In the genomic region with DNA sequence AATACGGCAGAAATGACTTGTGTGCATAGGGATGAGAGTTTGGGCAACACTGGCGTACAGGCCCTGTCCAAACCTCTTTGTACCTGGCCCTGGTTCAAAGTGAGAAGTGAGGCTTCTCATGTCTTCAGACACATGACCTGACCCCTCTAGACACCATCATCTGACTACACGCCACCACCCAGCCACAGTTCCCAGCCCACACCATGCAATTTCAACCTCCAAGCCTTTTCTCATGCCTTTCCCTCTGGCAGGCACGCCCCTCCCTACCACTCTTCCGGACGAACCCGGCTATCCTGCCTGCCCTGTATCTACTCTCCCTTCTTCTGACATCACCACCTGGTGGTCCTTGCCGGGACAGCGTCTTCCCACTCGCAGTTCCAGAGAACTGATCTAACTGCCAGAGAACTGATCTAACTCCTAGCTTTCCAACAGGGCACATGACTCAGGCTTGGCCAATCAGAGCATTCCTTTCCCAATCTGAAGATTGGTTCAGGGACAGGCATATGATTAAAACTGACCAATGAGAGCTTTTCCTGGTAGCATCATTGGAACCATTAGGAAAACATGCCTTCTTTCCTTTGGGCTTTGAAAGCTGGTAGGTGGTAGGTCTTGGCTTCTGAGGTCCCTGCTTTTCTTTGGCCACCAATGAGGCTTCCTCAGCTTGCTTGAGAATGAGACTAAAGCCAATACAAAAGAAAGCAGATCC, we compare ENCODE assay signal across 1 cellular context.
TF ChIP-seq lines count a peak whose summit lies in the region.

No MANE protein-coding gene starts in this region.

TF ChIP-seq in HepG2, 621 proteins besides CTCF, POLR2A, EP300 and RAD21 (continued from another document and continues in another):
- TF ChIP-seq, protein P1, sequence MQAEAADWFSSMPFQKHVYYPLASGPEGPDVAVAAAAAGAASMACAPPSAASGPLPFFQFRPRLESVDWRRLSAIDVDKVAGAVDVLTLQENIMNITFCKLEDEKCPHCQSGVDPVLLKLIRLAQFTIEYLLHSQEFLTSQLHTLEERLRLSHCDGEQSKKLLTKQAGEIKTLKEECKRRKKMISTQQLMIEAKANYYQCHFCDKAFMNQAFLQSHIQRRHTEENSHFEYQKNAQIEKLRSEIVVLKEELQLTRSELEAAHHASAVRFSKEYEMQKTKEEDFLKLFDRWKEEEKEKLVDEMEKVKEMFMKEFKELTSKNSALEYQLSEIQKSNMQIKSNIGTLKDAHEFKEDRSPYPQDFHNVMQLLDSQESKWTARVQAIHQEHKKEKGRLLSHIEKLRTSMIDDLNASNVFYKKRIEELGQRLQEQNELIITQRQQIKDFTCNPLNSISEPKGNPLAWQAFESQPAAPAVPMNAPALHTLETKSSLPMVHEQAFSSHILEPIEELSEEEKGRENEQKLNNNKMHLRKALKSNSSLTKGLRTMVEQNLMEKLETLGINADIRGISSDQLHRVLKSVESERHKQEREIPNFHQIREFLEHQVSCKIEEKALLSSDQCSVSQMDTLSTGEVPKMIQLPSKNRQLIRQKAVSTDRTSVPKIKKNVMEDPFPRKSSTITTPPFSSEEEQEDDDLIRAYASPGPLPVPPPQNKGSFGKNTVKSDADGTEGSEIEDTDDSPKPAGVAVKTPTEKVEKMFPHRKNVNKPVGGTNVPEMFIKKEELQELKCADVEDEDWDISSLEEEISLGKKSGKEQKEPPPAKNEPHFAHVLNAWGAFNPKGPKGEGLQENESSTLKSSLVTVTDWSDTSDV (CRISPR knock-in tag; IDR thresholded peaks at IDR 0.05): no peak
- TF ChIP-seq CCDC6 (CRISPR knock-in tag; IDR thresholded peaks at IDR 0.05) (no peak), MXD4 (CRISPR knock-in tag; IDR thresholded peaks at IDR 0.05) (no peak), NFIC (IDR thresholded peaks at IDR 0.05; ENCODE audit: low read length) (no peak), ZNF296 (CRISPR knock-in tag; conservative IDR thresholded peaks at IDR 0.05) (no peak), SNAI1 (CRISPR knock-in tag; IDR thresholded peaks at IDR 0.05; ENCODE audit: borderline replicate concordance) (no peak), ESRRA (CRISPR knock-in tag; IDR thresholded peaks at IDR 0.05; ENCODE audit: low read depth) (no peak), ZNF44 (CRISPR knock-in tag; IDR thresholded peaks at IDR 0.05) (0 out of 2 replicates have a peak, but pooled peaks have one; percentile 36), ZNF776 (CRISPR knock-in tag; IDR thresholded peaks at IDR 0.05) (no peak), ATF1 (CRISPR knock-in tag; IDR thresholded peaks at IDR 0.05) (no peak), ZNF430 (CRISPR knock-in tag; IDR thresholded peaks at IDR 0.05) (0 out of 2 replicates have a peak, but pooled peaks have one; percentile 46), CBX2 (IDR thresholded peaks at IDR 0.05; ENCODE audit: low read depth, low read length) (no peak), CBX2 (CRISPR knock-in tag; IDR thresholded peaks at IDR 0.05; ENCODE audit: low read depth) (no peak), ZNF17 (CRISPR knock-in tag; IDR thresholded peaks at IDR 0.05) (no peak), GATAD1 (CRISPR knock-in tag; IDR thresholded peaks at IDR 0.05) (peak; percentile 71; the same call in 1 of the 2 replicates), MATR3 (CRISPR knock-in tag; IDR thresholded peaks at IDR 0.05) (no peak), MIXL1 (CRISPR knock-in tag; IDR thresholded peaks at IDR 0.05) (no peak), MED1 (CRISPR knock-in tag; IDR thresholded peaks at IDR 0.05) (0 out of 2 replicates have a peak, but pooled peaks have one; percentile 18), ZNF264 (CRISPR knock-in tag; IDR thresholded peaks at IDR 0.05) (no peak), DR1 (CRISPR knock-in tag; IDR thresholded peaks at IDR 0.05) (0 out of 2 replicates have a peak, but pooled peaks have one; percentile 32), PHF8 (CRISPR knock-in tag; IDR thresholded peaks at IDR 0.05) (no peak), RFX5 (IDR thresholded peaks at IDR 0.05; ENCODE audit: low read depth, low read length) (0 out of 2 replicates have a peak, but pooled peaks have one; percentile 25), XRCC5 (optimal IDR thresholded peaks at IDR 0.05; ENCODE audit: low read length) (peak; percentile 96), TP53 (CRISPR knock-in tag; conservative IDR thresholded peaks at IDR 0.05) (no peak), RCOR2 (CRISPR knock-in tag; IDR thresholded peaks at IDR 0.05) (no peak), GATA4 (IDR thresholded peaks at IDR 0.05; ENCODE audit: borderline replicate concordance, low read depth) (no peak), JDP2 (CRISPR knock-in tag; IDR thresholded peaks at IDR 0.05; ENCODE audit: borderline replicate concordance) (no peak), NCOA2 (CRISPR knock-in tag; IDR thresholded peaks at IDR 0.05) (no peak), ZMYM4 (CRISPR knock-in tag; IDR thresholded peaks at IDR 0.05) (peak; percentile 94), HNRNPL (IDR thresholded peaks at IDR 0.05; ENCODE audit: low read depth, low read length) (no peak), IKZF4 (CRISPR knock-in tag; IDR thresholded peaks at IDR 0.05; ENCODE audit: borderline replicate concordance, low read depth, not compliant biosample characterization) (no peak), HNRNPLL (IDR thresholded peaks at IDR 0.05; ENCODE audit: low read depth, low read length, poor library complexity, severe bottlenecking) (no peak), RFXAP (CRISPR knock-in tag; IDR thresholded peaks at IDR 0.05; ENCODE audit: borderline replicate concordance) (peak; percentile 38; the same call in 1 of the 2 replicates), ZFP36 (IDR thresholded peaks at IDR 0.05; ENCODE audit: borderline replicate concordance, low read depth, low read length, partially characterized antibody) (no peak), HMGA1 (CRISPR knock-in tag; conservative IDR thresholded peaks at IDR 0.05) (no peak), HMG20A (CRISPR knock-in tag; IDR thresholded peaks at IDR 0.05; ENCODE audit: borderline replicate concordance) (no peak), KMT2A (CRISPR knock-in tag; IDR thresholded peaks at IDR 0.05) (peak; percentile 47; the same call in 1 of the 2 replicates), ZNF207 (IDR thresholded peaks at IDR 0.05; ENCODE audit: borderline replicate concordance) (no peak), KDM3A (CRISPR knock-in tag; IDR thresholded peaks at IDR 0.05; ENCODE audit: low read depth) (no peak), ZFAT (CRISPR knock-in tag; conservative IDR thresholded peaks at IDR 0.05) (no peak), TOE1 (CRISPR knock-in tag; IDR thresholded peaks at IDR 0.05) (no peak; the same call in 1 of the 2 replicates), CCAR2 (optimal IDR thresholded peaks at IDR 0.05; ENCODE audit: low read depth, low read length) (no peak), DNMT1 (CRISPR knock-in tag; IDR thresholded peaks at IDR 0.05) (no peak), KDM6A (CRISPR knock-in tag; IDR thresholded peaks at IDR 0.05; ENCODE audit: low read depth) (no peak), ZNF775 (CRISPR knock-in tag; IDR thresholded peaks at IDR 0.05; ENCODE audit: borderline replicate concordance) (no peak), SOX6 (IDR thresholded peaks at IDR 0.05) (no peak), SOX6 (CRISPR knock-in tag; IDR thresholded peaks at IDR 0.05) (peak; percentile 51; the same call in 1 of the 2 replicates), PTBP1 (IDR thresholded peaks at IDR 0.05; ENCODE audit: low read depth, low read length, poor library complexity, severe bottlenecking) (no peak)
- TF ChIP-seq, protein P2, sequence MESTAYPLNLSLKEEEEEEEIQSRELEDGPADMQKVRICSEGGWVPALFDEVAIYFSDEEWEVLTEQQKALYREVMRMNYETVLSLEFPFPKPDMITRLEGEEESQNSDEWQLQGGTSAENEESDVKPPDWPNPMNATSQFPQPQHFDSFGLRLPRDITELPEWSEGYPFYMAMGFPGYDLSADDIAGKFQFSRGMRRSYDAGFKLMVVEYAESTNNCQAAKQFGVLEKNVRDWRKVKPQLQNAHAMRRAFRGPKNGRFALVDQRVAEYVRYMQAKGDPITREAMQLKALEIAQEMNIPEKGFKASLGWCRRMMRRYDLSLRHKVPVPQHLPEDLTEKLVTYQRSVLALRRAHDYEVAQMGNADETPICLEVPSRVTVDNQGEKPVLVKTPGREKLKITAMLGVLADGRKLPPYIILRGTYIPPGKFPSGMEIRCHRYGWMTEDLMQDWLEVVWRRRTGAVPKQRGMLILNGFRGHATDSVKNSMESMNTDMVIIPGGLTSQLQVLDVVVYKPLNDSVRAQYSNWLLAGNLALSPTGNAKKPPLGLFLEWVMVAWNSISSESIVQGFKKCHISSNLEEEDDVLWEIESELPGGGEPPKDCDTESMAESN (CRISPR knock-in tag; conservative IDR thresholded peaks at IDR 0.05): no peak; the same call in 1 of the 2 replicates
- TF ChIP-seq, protein P3, sequence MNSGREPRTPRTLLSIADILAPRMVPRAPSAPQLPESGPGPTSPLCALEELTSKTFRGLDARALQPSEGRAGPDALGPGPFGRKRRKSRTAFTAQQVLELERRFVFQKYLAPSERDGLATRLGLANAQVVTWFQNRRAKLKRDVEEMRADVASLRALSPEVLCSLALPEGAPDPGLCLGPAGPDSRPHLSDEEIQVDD (CRISPR knock-in tag; IDR thresholded peaks at IDR 0.05; ENCODE audit: borderline replicate concordance): no peak
- TF ChIP-seq, protein P4, sequence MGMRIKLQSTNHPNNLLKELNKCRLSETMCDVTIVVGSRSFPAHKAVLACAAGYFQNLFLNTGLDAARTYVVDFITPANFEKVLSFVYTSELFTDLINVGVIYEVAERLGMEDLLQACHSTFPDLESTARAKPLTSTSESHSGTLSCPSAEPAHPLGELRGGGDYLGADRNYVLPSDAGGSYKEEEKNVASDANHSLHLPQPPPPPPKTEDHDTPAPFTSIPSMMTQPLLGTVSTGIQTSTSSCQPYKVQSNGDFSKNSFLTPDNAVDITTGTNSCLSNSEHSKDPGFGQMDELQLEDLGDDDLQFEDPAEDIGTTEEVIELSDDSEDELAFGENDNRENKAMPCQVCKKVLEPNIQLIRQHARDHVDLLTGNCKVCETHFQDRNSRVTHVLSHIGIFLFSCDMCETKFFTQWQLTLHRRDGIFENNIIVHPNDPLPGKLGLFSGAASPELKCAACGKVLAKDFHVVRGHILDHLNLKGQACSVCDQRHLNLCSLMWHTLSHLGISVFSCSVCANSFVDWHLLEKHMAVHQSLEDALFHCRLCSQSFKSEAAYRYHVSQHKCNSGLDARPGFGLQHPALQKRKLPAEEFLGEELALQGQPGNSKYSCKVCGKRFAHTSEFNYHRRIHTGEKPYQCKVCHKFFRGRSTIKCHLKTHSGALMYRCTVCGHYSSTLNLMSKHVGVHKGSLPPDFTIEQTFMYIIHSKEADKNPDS (CRISPR knock-in tag; IDR thresholded peaks at IDR 0.05): no peak
- TF ChIP-seq, protein P5, sequence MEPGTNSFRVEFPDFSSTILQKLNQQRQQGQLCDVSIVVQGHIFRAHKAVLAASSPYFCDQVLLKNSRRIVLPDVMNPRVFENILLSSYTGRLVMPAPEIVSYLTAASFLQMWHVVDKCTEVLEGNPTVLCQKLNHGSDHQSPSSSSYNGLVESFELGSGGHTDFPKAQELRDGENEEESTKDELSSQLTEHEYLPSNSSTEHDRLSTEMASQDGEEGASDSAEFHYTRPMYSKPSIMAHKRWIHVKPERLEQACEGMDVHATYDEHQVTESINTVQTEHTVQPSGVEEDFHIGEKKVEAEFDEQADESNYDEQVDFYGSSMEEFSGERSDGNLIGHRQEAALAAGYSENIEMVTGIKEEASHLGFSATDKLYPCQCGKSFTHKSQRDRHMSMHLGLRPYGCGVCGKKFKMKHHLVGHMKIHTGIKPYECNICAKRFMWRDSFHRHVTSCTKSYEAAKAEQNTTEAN (CRISPR knock-in tag; conservative IDR thresholded peaks at IDR 0.05): no peak
- TF ChIP-seq, protein P6, sequence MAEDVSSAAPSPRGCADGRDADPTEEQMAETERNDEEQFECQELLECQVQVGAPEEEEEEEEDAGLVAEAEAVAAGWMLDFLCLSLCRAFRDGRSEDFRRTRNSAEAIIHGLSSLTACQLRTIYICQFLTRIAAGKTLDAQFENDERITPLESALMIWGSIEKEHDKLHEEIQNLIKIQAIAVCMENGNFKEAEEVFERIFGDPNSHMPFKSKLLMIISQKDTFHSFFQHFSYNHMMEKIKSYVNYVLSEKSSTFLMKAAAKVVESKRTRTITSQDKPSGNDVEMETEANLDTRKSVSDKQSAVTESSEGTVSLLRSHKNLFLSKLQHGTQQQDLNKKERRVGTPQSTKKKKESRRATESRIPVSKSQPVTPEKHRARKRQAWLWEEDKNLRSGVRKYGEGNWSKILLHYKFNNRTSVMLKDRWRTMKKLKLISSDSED (CRISPR knock-in tag; IDR thresholded peaks at IDR 0.05): no peak
- TF ChIP-seq, protein P7, sequence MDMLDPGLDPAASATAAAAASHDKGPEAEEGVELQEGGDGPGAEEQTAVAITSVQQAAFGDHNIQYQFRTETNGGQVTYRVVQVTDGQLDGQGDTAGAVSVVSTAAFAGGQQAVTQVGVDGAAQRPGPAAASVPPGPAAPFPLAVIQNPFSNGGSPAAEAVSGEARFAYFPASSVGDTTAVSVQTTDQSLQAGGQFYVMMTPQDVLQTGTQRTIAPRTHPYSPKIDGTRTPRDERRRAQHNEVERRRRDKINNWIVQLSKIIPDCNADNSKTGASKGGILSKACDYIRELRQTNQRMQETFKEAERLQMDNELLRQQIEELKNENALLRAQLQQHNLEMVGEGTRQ (IDR thresholded peaks at IDR 0.05; ENCODE audit: low read depth, low read length): peak; percentile 98
- TF ChIP-seq, protein P7 (CRISPR knock-in tag; IDR thresholded peaks at IDR 0.05; ENCODE audit: borderline replicate concordance): peak; percentile 97; the same call in 1 of the 2 replicates
- TF ChIP-seq, protein P8, sequence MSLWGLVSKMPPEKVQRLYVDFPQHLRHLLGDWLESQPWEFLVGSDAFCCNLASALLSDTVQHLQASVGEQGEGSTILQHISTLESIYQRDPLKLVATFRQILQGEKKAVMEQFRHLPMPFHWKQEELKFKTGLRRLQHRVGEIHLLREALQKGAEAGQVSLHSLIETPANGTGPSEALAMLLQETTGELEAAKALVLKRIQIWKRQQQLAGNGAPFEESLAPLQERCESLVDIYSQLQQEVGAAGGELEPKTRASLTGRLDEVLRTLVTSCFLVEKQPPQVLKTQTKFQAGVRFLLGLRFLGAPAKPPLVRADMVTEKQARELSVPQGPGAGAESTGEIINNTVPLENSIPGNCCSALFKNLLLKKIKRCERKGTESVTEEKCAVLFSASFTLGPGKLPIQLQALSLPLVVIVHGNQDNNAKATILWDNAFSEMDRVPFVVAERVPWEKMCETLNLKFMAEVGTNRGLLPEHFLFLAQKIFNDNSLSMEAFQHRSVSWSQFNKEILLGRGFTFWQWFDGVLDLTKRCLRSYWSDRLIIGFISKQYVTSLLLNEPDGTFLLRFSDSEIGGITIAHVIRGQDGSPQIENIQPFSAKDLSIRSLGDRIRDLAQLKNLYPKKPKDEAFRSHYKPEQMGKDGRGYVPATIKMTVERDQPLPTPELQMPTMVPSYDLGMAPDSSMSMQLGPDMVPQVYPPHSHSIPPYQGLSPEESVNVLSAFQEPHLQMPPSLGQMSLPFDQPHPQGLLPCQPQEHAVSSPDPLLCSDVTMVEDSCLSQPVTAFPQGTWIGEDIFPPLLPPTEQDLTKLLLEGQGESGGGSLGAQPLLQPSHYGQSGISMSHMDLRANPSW (CRISPR knock-in tag; IDR thresholded peaks at IDR 0.05; ENCODE audit: borderline replicate concordance): no peak
